In genomic region chr22:44380716-44381500, GRCh38 we compare ENCODE assay signal across 1 cellular context.
TF ChIP-seq lines count a peak whose summit lies in the region.

No MANE protein-coding gene starts in this region.

TF ChIP-seq in IMR-90, 13 proteins besides CTCF, POLR2A, EP300 and RAD21:
- TF ChIP-seq ELK1 (IDR thresholded peaks at IDR 0.05; ENCODE audit: borderline replicate concordance, low read depth, low read length): no peak
- TF ChIP-seq RCOR1 (IDR thresholded peaks at IDR 0.05; ENCODE audit: insufficient replicate concordance, low read length): no peak
- no peak for TF ChIP-seq MAZ (IDR thresholded peaks at IDR 0.05; ENCODE audit: borderline replicate concordance, low read depth, low read length)
- no peak for TF ChIP-seq CHD1 (IDR thresholded peaks at IDR 0.05; ENCODE audit: low read depth, low read length)
- TF ChIP-seq BHLHE40 (IDR thresholded peaks at IDR 0.05; ENCODE audit: low read depth, low read length): no peak
- TF ChIP-seq MAFK (IDR thresholded peaks at IDR 0.05; ENCODE audit: low read depth, low read length): no peak
- TF ChIP-seq RFX5 (IDR thresholded peaks at IDR 0.05; ENCODE audit: low read depth, low read length): no peak
- no peak for TF ChIP-seq CEBPB (IDR thresholded peaks at IDR 0.05; ENCODE audit: low read depth, low read length)
- no peak for TF ChIP-seq MXI1 (IDR thresholded peaks at IDR 0.05; ENCODE audit: borderline replicate concordance, low read depth, low read length)
- TF ChIP-seq NFE2L2 (IDR thresholded peaks at IDR 0.05; ENCODE audit: low read depth, low read length): no peak
